ENCODE assay signal across 25 cellular contexts in the genomic region with DNA sequence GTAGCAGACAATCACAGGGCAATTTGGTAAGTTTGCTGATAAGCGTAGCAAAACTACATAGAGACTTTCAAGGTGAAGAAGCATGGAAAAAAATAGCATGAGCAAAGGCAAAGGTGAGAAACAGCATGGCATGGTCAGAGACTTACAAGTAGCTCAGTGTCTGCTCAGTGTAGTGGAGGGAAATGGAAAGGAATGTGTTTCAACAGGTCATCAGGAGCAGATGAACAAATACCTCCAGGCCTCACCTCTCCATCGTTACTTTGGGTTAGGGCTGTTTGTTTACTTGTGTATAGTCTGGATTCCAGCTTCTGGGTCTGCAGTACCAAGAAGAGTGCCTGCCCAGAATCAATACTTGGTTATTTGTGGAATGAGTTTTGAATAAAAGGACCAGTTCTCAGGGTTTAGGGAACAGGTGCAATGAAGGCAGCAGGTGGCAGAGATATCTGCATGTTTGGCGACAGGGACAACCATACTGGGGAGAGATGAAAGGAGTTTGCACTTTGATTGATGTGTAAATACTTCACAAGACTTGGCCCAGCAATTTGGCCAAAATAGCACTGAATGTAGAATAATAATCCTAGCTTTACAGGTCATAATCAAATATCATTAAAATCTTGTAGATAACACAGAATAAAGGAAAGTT.
DNase-seq lines count a peak whose midpoint lies in the region; ATAC-seq and TF ChIP-seq lines count a peak whose summit lies in the region.
"Had no signal": no experiment of that assay in that cellular context is flagged by ENCODE, and none has a peak within 500 bp of the region (broad histone marks: within the 10 kb centered on the region; RNA-seq: fewer than 3 reads in every experiment).

No MANE protein-coding gene starts in this region.

- peak; percentile 16 for ATAC-seq in left lobe of liver
- ATAC-seq: K562, PC-3 had no signal

- no peaks in the 10 kb centered on the region for H3K4me1 Mint-ChIP-seq in Calu3 (ENCODE audit: low read depth, unreplicated experiment)
- H3K4me1 Mint-ChIP-seq: activated naive CD4-positive, alpha-beta T cell treated with anti-CD3 and anti-CD28 coated beads, Interleukin-2, amount 10 ng/mL, durations not matched to agents 7 days and 5 days; immature natural killer cell had no signal

- no peak overlapping the region for H3K4me3 ChIP-seq in brain microvascular endothelial cell (ENCODE audit: low read depth, low read length)
- H3K4me3 ChIP-seq: HAP-1, K562, MG63, prostate gland, uterus had no signal

- no peak overlapping the region for H3K27ac Mint-ChIP-seq in Calu3 (ENCODE audit: unreplicated experiment)
- H3K27ac Mint-ChIP-seq: activated naive CD4-positive, alpha-beta T cell treated with anti-CD3 and anti-CD28 coated beads, Interleukin-2, amount 10 ng/mL, durations not matched to agents 7 days and 5 days; activated T-cell treated with anti-CD3 and anti-CD28 coated beads, Interleukin-2, amount 50 U/mL, for 24 hours; immature natural killer cell had no signal

- no peaks in the 10 kb centered on the region for H3K27me3 ChIP-seq in brain microvascular endothelial cell (replicated peaks)
- H3K27me3 ChIP-seq: MG63, uterus had no signal

- no peak overlapping the region for H3K4me3 Mint-ChIP-seq in Calu3 (ENCODE audit: low read depth, unreplicated experiment)
- H3K4me3 Mint-ChIP-seq: activated naive CD4-positive, alpha-beta T cell treated with anti-CD3 and anti-CD28 coated beads, Interleukin-2, amount 10 ng/mL, durations not matched to agents 7 days and 5 days; activated T-cell treated with anti-CD3 and anti-CD28 coated beads, Interleukin-2, amount 50 U/mL, for 24 hours; immature natural killer cell had no signal

- no peaks in the 10 kb centered on the region for H3K36me3 Mint-ChIP-seq in Calu3 (ENCODE audit: insufficient read depth, unreplicated experiment)
- H3K36me3 Mint-ChIP-seq: activated naive CD4-positive, alpha-beta T cell treated with anti-CD3 and anti-CD28 coated beads, Interleukin-2, amount 10 ng/mL, durations not matched to agents 7 days and 5 days had no signal

- H3K27ac ChIP-seq in brain microvascular endothelial cell, result no peak overlapping the region
- H3K27ac ChIP-seq: prostate gland, uterus had no signal

- BruUV-seq in Calu3 (replicated peaks; lab: Mats Ljungman, UMichigan), result no TSS peak

- H3K9me3 Mint-ChIP-seq in Calu3 (ENCODE audit: low read depth, unreplicated experiment), result no peaks in the 10 kb centered on the region
- H3K9me3 Mint-ChIP-seq: activated naive CD4-positive, alpha-beta T cell treated with anti-CD3 and anti-CD28 coated beads, Interleukin-2, amount 10 ng/mL, durations not matched to agents 7 days and 5 days had no signal

- H3K36me3 ChIP-seq in brain microvascular endothelial cell (replicated peaks), result no peaks in the 10 kb centered on the region
- H3K36me3 ChIP-seq: HAP-1, MG63, prostate gland, uterus had no signal

- DNase-seq in DMS153 treated with DMSO at 0.1 percent for 48 hours (lab: John Stamatoyannopoulos, UW; ENCODE audit: unreplicated experiment), result peak; percentile 25
- peak; percentile 11 to 70 for DNase-seq in NCI-H2081 (lab: John Stamatoyannopoulos, UW)
- peak; percentile 92 for DNase-seq in NCI-H748 (lab: John Stamatoyannopoulos, UW; ENCODE audit: unreplicated experiment)
- DNase-seq in left lobe of liver (ENCODE audit: low spot score), result no peak
- DNase-seq in brain microvascular endothelial cell, result no peak
- no peak for DNase-seq in activated T-cell treated with anti-CD3 and anti-CD28 coated beads, Interleukin-2, amount 50 U/mL, for 48 hours
- no peak for DNase-seq in middle frontal gyrus (ENCODE audit: extremely low spot score, low spot score)
- no peak for DNase-seq in Calu3
- DNase-seq: activated CD8-positive, alpha-beta memory T cell treated with anti-CD3 and anti-CD28 coated beads for 24 hours; activated naive CD4-positive, alpha-beta T cell treated with anti-CD3 and anti-CD28 coated beads, Interleukin-2, amount 10 ng/mL, durations not matched to agents 7 days and 5 days; activated T-cell treated with anti-CD3 and anti-CD28 coated beads, Interleukin-2, amount 50 U/mL, for 24 hours; amygdala; dermis blood vessel endothelial cell; foreskin fibroblast; GDM1; immature natural killer cell; MG63; NCI-H187; NCI-H82; PC-3; T-helper 1 cell; uterus had no signal

- TF ChIP-seq CTCF in brain microvascular endothelial cell (IDR thresholded peaks at IDR 0.05; ENCODE audit: low read depth, low read length, missing control alignments) (no peak), Calu3 (IDR thresholded peaks at IDR 0.05; ENCODE audit: unreplicated experiment) (no peak)

- intact Hi-C loops in Calu3 (cut with micrococcal nuclease; ENCODE audit: unreplicated experiment), result no loop called here

- CTCF ChIA-PET in Calu3 (lab: Charles Lee), result interaction anchor here (0.5 kb wide), 1 partner anchor 1963 kb away, joined by 3 read pairs; no protein-coding TSS in a partner anchor

- H3K27me3 Mint-ChIP-seq in Calu3 (ENCODE audit: unreplicated experiment), result no peaks in the 10 kb centered on the region
- H3K27me3 Mint-ChIP-seq: activated T-cell treated with anti-CD3 and anti-CD28 coated beads, Interleukin-2, amount 50 U/mL, for 24 hours had no signal

- in situ Hi-C loops in brain microvascular endothelial cell (cut with HindIII; ENCODE audit: low pct_ligation_motif_present, low sequenced_read_pairs), result no loop called here

Comparison
In these comparisons a context has a peak if more than half of its experiments do, and no peak if none do; other contexts are left out.
1. DNase-seq: peak in DMS153 treated with DMSO at 0.1 percent for 48 hours (single experiment), NCI-H2081 (2 of 2) and NCI-H748 (single experiment); none in left lobe of liver (single experiment), brain microvascular endothelial cell (single experiment), activated T-cell treated with anti-CD3 and anti-CD28 coated beads, Interleukin-2, amount 50 U/mL, for 48 hours (0 of 2), middle frontal gyrus (single experiment) and Calu3 (single experiment).